In genomic region chrX:41695464-41695863, GRCh38 we compare ENCODE assay signal across 16 cellular contexts. TPM values are rescaled to one million over a fixed set of nuclear protein-coding genes. Genes with fewer than 3 reads are reported as not detected.
DNase-seq lines count a peak whose midpoint lies in the region; ATAC-seq, FAIRE-seq and TF ChIP-seq lines count a peak whose summit lies in the region.
"Had no signal": no experiment of that assay in that cellular context is flagged by ENCODE, and none has a peak within 500 bp of the region (broad histone marks: within the 10 kb centered on the region; RNA-seq: fewer than 3 reads in every experiment).

No MANE protein-coding gene starts in this region.

- no peak overlapping the region for H3K27ac Mint-ChIP-seq in activated naive CD4-positive, alpha-beta T cell treated with anti-CD3 and anti-CD28 coated beads for 36 hours
- H3K27ac Mint-ChIP-seq in stimulated activated effector memory CD8-positive, alpha-beta T cell treated with anti-CD3 and anti-CD28 coated beads, Interleukin-12 subunit alpha, Interleukin-12 subunit beta, amount 100 ng/mL, for 72 hours = no peak overlapping the region
- H3K27ac Mint-ChIP-seq: naive thymus-derived CD4-positive, alpha-beta T cell had no signal

- H3K4me3 ChIP-seq in choroid plexus epithelial cell (ENCODE audit: low read depth, low read length) = no peak overlapping the region
- H3K4me3 ChIP-seq: prostate gland had no signal

- CTCF ChIA-PET in activated naive CD4-positive, alpha-beta T cell treated with anti-CD3 and anti-CD28 coated beads for 36 hours (lab: Charles Lee) = no interaction called here

- intact Hi-C loops in activated naive CD4-positive, alpha-beta T cell treated with anti-CD3 and anti-CD28 coated beads for 36 hours (cut with micrococcal nuclease) = no loop called here
- intact Hi-C loops in cardiac septum (cut with DNase I) = no loop called here

- H3K36me3 Mint-ChIP-seq in activated naive CD4-positive, alpha-beta T cell treated with anti-CD3 and anti-CD28 coated beads for 36 hours (ENCODE audit: low read depth) = peaks cover 7% of the 10 kb centered on the region
- H3K36me3 Mint-ChIP-seq in stimulated activated effector memory CD8-positive, alpha-beta T cell treated with anti-CD3 and anti-CD28 coated beads, Interleukin-12 subunit alpha, Interleukin-12 subunit beta, amount 100 ng/mL, for 72 hours = peaks cover 5% of the 10 kb centered on the region

- no peaks in the 10 kb centered on the region for H3K27me3 Mint-ChIP-seq in activated naive CD4-positive, alpha-beta T cell treated with anti-CD3 and anti-CD28 coated beads for 36 hours (ENCODE audit: low read depth)
- H3K27me3 Mint-ChIP-seq: naive thymus-derived CD4-positive, alpha-beta T cell had no signal

- no peak for FAIRE-seq in GM19239 (lab: Jason Lieb, UNC)

- H3K4me3 Mint-ChIP-seq in activated naive CD4-positive, alpha-beta T cell treated with anti-CD3 and anti-CD28 coated beads for 36 hours = no peak overlapping the region
- H3K4me3 Mint-ChIP-seq in stimulated activated effector memory CD8-positive, alpha-beta T cell treated with anti-CD3 and anti-CD28 coated beads, Interleukin-12 subunit alpha, Interleukin-12 subunit beta, amount 100 ng/mL, for 72 hours = no peak overlapping the region
- H3K4me3 Mint-ChIP-seq: naive thymus-derived CD4-positive, alpha-beta T cell had no signal

- peaks cover 31% of the 10 kb centered on the region for H3K4me1 Mint-ChIP-seq in activated naive CD4-positive, alpha-beta T cell treated with anti-CD3 and anti-CD28 coated beads for 36 hours (ENCODE audit: low read depth)
- peaks cover 24% of the 10 kb centered on the region for H3K4me1 Mint-ChIP-seq in stimulated activated effector memory CD8-positive, alpha-beta T cell treated with anti-CD3 and anti-CD28 coated beads, Interleukin-12 subunit alpha, Interleukin-12 subunit beta, amount 100 ng/mL, for 72 hours

- DNase-seq in activated naive CD4-positive, alpha-beta T cell treated with anti-CD3 and anti-CD28 coated beads for 36 hours = peak; percentile 13
- DNase-seq in activated naive CD4-positive, alpha-beta T cell treated with anti-CD3 and anti-CD28 coated beads, Interleukin-2, amount 50 U/mL, for 16 hours = no peak
- DNase-seq in HT1080 (ENCODE audit: low read depth) = peak; percentile 0
- peak; percentile 20 for DNase-seq in choroid plexus epithelial cell (ENCODE audit: low read depth)
- no peak for DNase-seq in stimulated activated effector memory CD8-positive, alpha-beta T cell treated with anti-CD3 and anti-CD28 coated beads, Interleukin-12 subunit alpha, Interleukin-12 subunit beta, amount 100 ng/mL, for 72 hours (ENCODE audit: low spot score in 2 of 2)
- DNase-seq in cardiac septum (ENCODE audit: low spot score) = no peak
- DNase-seq in DMS79 treated with DMSO at 0.1 percent for 48 hours (lab: John Stamatoyannopoulos, UW) = no peak
- no peak for DNase-seq in GM19239 (ENCODE audit: insufficient read length, low spot score)
- DNase-seq: DMS153; left ventricle myocardium superior; naive thymus-derived CD4-positive, alpha-beta T cell; NCI-H187 treated with DMSO at 0.1 percent for 48 hours; NCI-H524; stimulated activated CD4-positive, alpha-beta T cell treated with anti-CD3 and anti-CD28 coated beads, Interleukin-12 subunit alpha, Interleukin-12 subunit beta, amount 100 ng/mL, for 4 hours had no signal

- peak; percentile 84 for ATAC-seq in stimulated activated effector memory CD8-positive, alpha-beta T cell treated with anti-CD3 and anti-CD28 coated beads, Interleukin-12 subunit alpha, Interleukin-12 subunit beta, amount 100 ng/mL, for 72 hours
- ATAC-seq: left ventricle myocardium superior; naive thymus-derived CD4-positive, alpha-beta T cell had no signal

- H3K9me3 Mint-ChIP-seq in activated naive CD4-positive, alpha-beta T cell treated with anti-CD3 and anti-CD28 coated beads for 36 hours = no peaks in the 10 kb centered on the region
- no peaks in the 10 kb centered on the region for H3K9me3 Mint-ChIP-seq in stimulated activated effector memory CD8-positive, alpha-beta T cell treated with anti-CD3 and anti-CD28 coated beads, Interleukin-12 subunit alpha, Interleukin-12 subunit beta, amount 100 ng/mL, for 72 hours

- no peak for TF ChIP-seq CTCF in choroid plexus epithelial cell (conservative IDR thresholded peaks at IDR 0.05; ENCODE audit: low read depth, low read length)

RNA-seq across cellular contexts. Expression of gene GPR34, which starts 6.7 kb away (rescaled TPM):
- total RNA-seq in activated naive CD4-positive, alpha-beta T cell treated with anti-CD3 and anti-CD28 coated beads for 36 hours = not detected
- not detected in 2 replicates for total RNA-seq in HT1080 (2014; rRNA removed; shearing (Covaris generic))
- polyA plus RNA-seq in HT1080 (2015; cell fraction: cytosol; rRNA removed) = not detected in 2 replicates
- not detected in 2 replicates for polyA plus RNA-seq in HT1080 (2015; cell fraction: nucleus; rRNA removed)
- 2.0 TPM for total RNA-seq in cardiac septum
- total RNA-seq: SK-MEL-5 had no signal

RNA-seq across cellular contexts. Expression of gene GPR82, which starts 28.5 kb away (rescaled TPM):
- total RNA-seq in activated naive CD4-positive, alpha-beta T cell treated with anti-CD3 and anti-CD28 coated beads for 36 hours = not detected
- total RNA-seq in HT1080 (2014; rRNA removed; shearing (Covaris generic)) = not detected in 2 replicates
- polyA plus RNA-seq in HT1080 (2015; cell fraction: cytosol; rRNA removed) = not detected in 2 replicates
- polyA plus RNA-seq in HT1080 (2015; cell fraction: nucleus; rRNA removed) = not detected in 2 replicates
- not detected for total RNA-seq in cardiac septum
- total RNA-seq: SK-MEL-5 had no signal

Comparison
In these comparisons a context has a peak if more than half of its experiments do, and no peak if none do; other contexts are left out.
1. DNase-seq: peak in activated naive CD4-positive, alpha-beta T cell treated with anti-CD3 and anti-CD28 coated beads for 36 hours (single experiment), HT1080 (single experiment) and choroid plexus epithelial cell (single experiment); none in activated naive CD4-positive, alpha-beta T cell treated with anti-CD3 and anti-CD28 coated beads, Interleukin-2, amount 50 U/mL, for 16 hours (single experiment), stimulated activated effector memory CD8-positive, alpha-beta T cell treated with anti-CD3 and anti-CD28 coated beads, Interleukin-12 subunit alpha, Interleukin-12 subunit beta, amount 100 ng/mL, for 72 hours (0 of 2), cardiac septum (single experiment), DMS79 treated with DMSO at 0.1 percent for 48 hours (single experiment) and GM19239 (single experiment).